ENCODE assay signal across 8 cellular contexts in genomic region chr12:56116267-56117081, GRCh38. TPM values are rescaled to one million over a fixed set of nuclear protein-coding genes. Genes with fewer than 3 reads are reported as not detected.
A peak's percentile ranks its signal among the peaks of the same experiment; 100 is the strongest.
DNase-seq lines count a peak whose midpoint lies in the region; ATAC-seq and TF ChIP-seq lines count a peak whose summit lies in the region.

Gene RPL41, plus strand, starts transcription at chr12:56116633.

- WGBS in adipose tissue, 3 donors, result 0 to 1% (median 0%) methylated on average over 34 of the region's 34 CpGs
- 0% methylated on average over 34 of the region's 34 CpGs for WGBS in heart right ventricle, 2 donors
- 0 to 1% methylated on average over 28 to 34 of the region's 34 CpGs for WGBS in upper lobe of left lung, 2 donors

- TF ChIP-seq CTCF in GM10266 (IDR thresholded peaks at IDR 0.05; ENCODE audit: control insufficient read depth, insufficient read depth, low read depth, missing control alignments) (no peak), heart right ventricle (IDR thresholded peaks at IDR 0.05) (peak in 1 of 9 donors; percentile 4), upper lobe of left lung (IDR thresholded peaks at IDR 0.05) (no peak)

- H3K27me3 ChIP-seq in heart right ventricle (no peaks in the 10 kb centered on the region), upper lobe of left lung (no peaks in the 10 kb centered on the region)

- H3K4me1 ChIP-seq in heart right ventricle (peaks cover 0 to 44% (median 32%) of the 10 kb centered on the region in 9 donors), upper lobe of left lung (peaks cover 16 to 33% (median 29%) of the 10 kb centered on the region in 4 donors)

- H3K4me3 ChIP-seq in heart right ventricle, result peak within 1 kb of the TSS; percentile 53 to 84 (median 74)
- peak within 1 kb of the TSS; percentile 68 to 86 (median 74) for H3K4me3 ChIP-seq in upper lobe of left lung

- peaks cover 0 to 47% (median 33%) of the 10 kb centered on the region in 9 donors for H3K36me3 ChIP-seq in heart right ventricle
- H3K36me3 ChIP-seq in upper lobe of left lung, result peaks cover 11 to 44% (median 29%) of the 10 kb centered on the region in 4 donors

- peak; percentile 83 for DNase-seq in GM10266 (ENCODE audit: extremely low spot score)
- peak; percentile 96 for DNase-seq in NCI-H146 treated with DMSO at 0.1 percent for 48 hours (lab: John Stamatoyannopoulos, UW; ENCODE audit: unreplicated experiment)
- peak; percentile 77 to 95 (median 85) for DNase-seq in T-helper 1 cell
- DNase-seq in heart right ventricle, result peak; percentile 92 to 95
- DNase-seq in posterior vena cava (ENCODE audit: low spot score), result peak; percentile 98
- DNase-seq in upper lobe of left lung, result peak; percentile 92 to 96

- TF ChIP-seq EP300 in upper lobe of left lung (IDR thresholded peaks at IDR 0.05), result peak in 1 of 4 donors; percentile 73

- peak; percentile 91 to 98 (median 94) for TF ChIP-seq POLR2A in upper lobe of left lung (IDR thresholded peaks at IDR 0.05)

- no peaks in the 10 kb centered on the region for H3K9me3 ChIP-seq in heart right ventricle
- H3K9me3 ChIP-seq in upper lobe of left lung, result no peaks in the 10 kb centered on the region

- H3K27ac ChIP-seq in adipose tissue (ENCODE audit: low read depth, low read length) (peak within 1 kb of the TSS; percentile 93), heart right ventricle (peak within 1 kb of the TSS; percentile 78 to 95 (median 91)), upper lobe of left lung (peak within 1 kb of the TSS; percentile 94 to 97 (median 96))

- ATAC-seq in HG02763 (IDR thresholded peaks at IDR 0.05; ENCODE audit: unreplicated experiment) (peak; percentile 48), heart right ventricle (peak; percentile 73 to 89 (median 82)), upper lobe of left lung (ENCODE audit: low FRiP score in 2 of 2) (peak; percentile 88)

- intact Hi-C loops in heart right ventricle (cut with DNase I) (loop anchor here in 6 of 10 donors (5.0 to 10.0 kb wide), 8 partner anchors 39 to 382 kb away; partner anchors contain the start of genes SPRYD4 (in 4 of the 6), GDF11 (in 1 of the 6), NABP2 (in 1 of the 6) and RNF41 (in 1 of the 6)), posterior vena cava (cut with DNase I) (no loop called here)

RNA-seq across cellular contexts. Expression of gene RPL41, which starts in this region (rescaled TPM):
- polyA plus RNA-seq in adipose tissue (1,000 to 10,000 TPM; 6,348 to 7,135 (median 6,380) TPM), heart right ventricle (1,000 to 10,000 TPM in 1 of 2 donors, 100 to 1,000 TPM in 1; 475 to 5,263 TPM)
- total RNA-seq in heart right ventricle (1,000 to 10,000 TPM; 1,835 to 2,619 (median 2,004) TPM), posterior vena cava (1,000 to 10,000 TPM; 2,364 to 2,753 TPM), upper lobe of left lung (1,000 to 10,000 TPM; 1,377 to 3,349 (median 3,110) TPM)

Comparison
In these comparisons a context has a peak if more than half of its experiments do, and no peak if none do; other contexts are left out.
1. Peak in every context shown above with its lines: DNase-seq, ATAC-seq, H3K4me3 ChIP-seq and H3K27ac ChIP-seq.
2. intact Hi-C loops: an anchor here in heart right ventricle (5.0 to 10.0 kb wide); none called in posterior vena cava.